4 cellular contexts compared by ENCODE assay signal in the genomic region with DNA sequence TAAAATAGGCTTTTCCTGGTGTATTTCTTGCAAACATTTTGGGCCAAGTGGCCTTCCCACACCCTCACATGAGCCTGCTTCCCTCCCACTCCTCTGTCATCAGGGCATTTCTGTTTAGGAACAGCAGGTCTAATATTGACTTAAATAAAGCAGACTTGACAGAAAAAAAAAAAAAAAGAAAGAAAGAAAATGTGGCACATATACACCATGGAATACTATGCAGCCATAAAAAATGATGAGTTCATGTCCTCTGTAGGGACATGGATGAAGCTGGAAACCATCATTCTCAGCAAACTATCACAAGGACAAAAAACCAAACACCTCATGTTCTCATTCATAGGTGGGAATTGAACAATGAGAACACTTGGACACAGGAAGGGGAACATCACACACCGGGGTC. TPM values are rescaled to one million over a fixed set of nuclear protein-coding genes. Genes with fewer than 3 reads are reported as not detected.
A peak's percentile ranks its signal among the peaks of the same experiment; 100 is the strongest.
DNase-seq lines count a peak whose midpoint lies in the region; ATAC-seq, FAIRE-seq and TF ChIP-seq lines count a peak whose summit lies in the region.
"Not testable (repeated sequence)": the region's sequence is repeated elsewhere in the genome, so short reads cannot be mapped to it uniquely, and the experiment has no call there.

No MANE protein-coding gene starts in this region.

- H3K4me2 ChIP-seq in astrocyte (ENCODE audit: low read length), result not testable (repeated sequence)

- not testable (repeated sequence) for TF ChIP-seq CTCF in CD4-positive, alpha-beta T cell (IDR thresholded peaks at IDR 0.05); HEK293 (tag by site-specific recombination; IDR thresholded peaks at IDR 0.05); astrocyte (IDR thresholded peaks at IDR 0.05; ENCODE audit: insufficient read depth, low read depth, low read length); natural killer cell (IDR thresholded peaks at IDR 0.05)

- not testable (repeated sequence) for H2AFZ ChIP-seq in astrocyte (ENCODE audit: low read depth, low read length)

- DNase-seq in CD4-positive, alpha-beta T cell; astrocyte (ENCODE audit: low read depth); natural killer cell: not testable (repeated sequence)

- ATAC-seq in CD4-positive, alpha-beta T cell (ENCODE audit: poor library complexity); natural killer cell: not testable (repeated sequence)

- H3K27me3 Mint-ChIP-seq in CD4-positive, alpha-beta T cell; astrocyte (ENCODE audit: low read depth, unreplicated experiment); natural killer cell (ENCODE audit: low read depth in 2 of 2): not testable (repeated sequence)

- POLR2A ChIA-PET in CD4-positive, alpha-beta T cell (lab: Charles Lee); HEK293 (lab: Yijun Ruan, JAX): not testable (repeated sequence)

- not testable (repeated sequence) for H3K4me3 ChIP-seq in HEK293 (ENCODE audit: low read depth, low read length); astrocyte (ENCODE audit: insufficient read depth, low read depth, low read length)

- H3K27me3 ChIP-seq in CD4-positive, alpha-beta T cell (ENCODE audit: control insufficient read depth, insufficient read depth, low read length); astrocyte (ENCODE audit: insufficient read depth, low read length): not testable (repeated sequence)

- peaks cover 26% of the 10 kb centered on the region for H3K4me1 Mint-ChIP-seq in CD4-positive, alpha-beta T cell (ENCODE audit: low read depth)
- H3K4me1 Mint-ChIP-seq in astrocyte (ENCODE audit: low read depth, unreplicated experiment), result not testable (repeated sequence)
- peaks cover 17 to 24% of the 10 kb centered on the region in 2 donors for H3K4me1 Mint-ChIP-seq in natural killer cell

- peak; percentile 41 for FAIRE-seq in astrocyte (lab: Jason Lieb, UNC)

- not testable (repeated sequence) for H3K27ac ChIP-seq in CD4-positive, alpha-beta T cell (ENCODE audit: low read depth, low read length); HEK293 (ENCODE audit: extremely low read depth, low read depth, low read length); astrocyte (ENCODE audit: low read depth, low read length)

- peaks cover 20% of the 10 kb centered on the region for H3K36me3 Mint-ChIP-seq in CD4-positive, alpha-beta T cell (ENCODE audit: low read depth)
- not testable (repeated sequence) for H3K36me3 Mint-ChIP-seq in astrocyte (ENCODE audit: low read depth, unreplicated experiment); natural killer cell

- CTCF ChIA-PET in CD4-positive, alpha-beta T cell (lab: Charles Lee), result not testable (repeated sequence)
- CTCF ChIA-PET in HEK293 (lab: Yijun Ruan, JAX), result interaction anchor here (1.5 kb wide), 1 partner anchor 10 kb away, joined by 5 read pairs; no protein-coding TSS in a partner anchor

- H3K9ac ChIP-seq in astrocyte (ENCODE audit: low read length), result not testable (repeated sequence)

- not testable (repeated sequence) for H3K4me1 ChIP-seq in HEK293 (ENCODE audit: control insufficient read depth, insufficient read depth, low read length); astrocyte (ENCODE audit: insufficient read depth, low read length)

- H3K79me2 ChIP-seq in astrocyte (ENCODE audit: insufficient read depth, low read length), result peaks cover 27% of the 10 kb centered on the region

- intact Hi-C loops in CD4-positive, alpha-beta T cell (cut with DNase I, micrococcal nuclease), result loop anchor here in 1 of 2 experiments (10.0 kb wide), 1 partner anchor 130 kb away; a partner anchor contains a TSS
- intact Hi-C loops in natural killer cell (cut with micrococcal nuclease), result not testable (repeated sequence)

- H4K20me1 ChIP-seq in astrocyte (ENCODE audit: insufficient read depth, low read length), result peaks cover 21% of the 10 kb centered on the region

- H3K9me3 Mint-ChIP-seq in CD4-positive, alpha-beta T cell; astrocyte (ENCODE audit: unreplicated experiment); natural killer cell: not testable (repeated sequence)

- H3K9me3 ChIP-seq in CD4-positive, alpha-beta T cell (ENCODE audit: control insufficient read depth, low read length); HEK293 (ENCODE audit: control insufficient read depth, insufficient read depth, low read depth, low read length); astrocyte (ENCODE audit: insufficient read depth, low read depth, low read length): not testable (repeated sequence)

- H3K27ac Mint-ChIP-seq in CD4-positive, alpha-beta T cell; astrocyte (ENCODE audit: unreplicated experiment); natural killer cell: not testable (repeated sequence)

- peak overlapping the region; percentile 30 for H3K4me3 Mint-ChIP-seq in CD4-positive, alpha-beta T cell
- H3K4me3 Mint-ChIP-seq in astrocyte (ENCODE audit: unreplicated experiment), result not testable (repeated sequence)
- H3K4me3 Mint-ChIP-seq in natural killer cell, result peak overlapping the region; percentile 9

- H3K36me3 ChIP-seq in HEK293 (ENCODE audit: control insufficient read depth in 2 of 2, insufficient read depth in 1 of 2, low read length in 2 of 2); astrocyte (ENCODE audit: insufficient read depth, low read length): not testable (repeated sequence)

TF ChIP-seq in HEK293, 187 proteins besides CTCF, POLR2A, EP300 and RAD21:
- TF ChIP-seq ZNF146 (tag by site-specific recombination; IDR thresholded peaks at IDR 0.05), result peak; percentile 95
- TF ChIP-seq, protein P1, sequence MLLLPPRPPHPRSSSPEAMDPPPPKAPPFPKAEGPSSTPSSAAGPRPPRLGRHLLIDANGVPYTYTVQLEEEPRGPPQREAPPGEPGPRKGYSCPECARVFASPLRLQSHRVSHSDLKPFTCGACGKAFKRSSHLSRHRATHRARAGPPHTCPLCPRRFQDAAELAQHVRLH (tag by site-specific recombination; IDR thresholded peaks at IDR 0.05), result peak; percentile 76; the same call in 1 of the 2 replicates

RNA-seq across cellular contexts. Expression of a gene that starts 2.3 kb away (rescaled TPM):
- 10 to 100 TPM; 61.1 to 62.8 TPM for total RNA-seq in CD4-positive, alpha-beta T cell
- total RNA-seq in astrocyte (64.8 and 68.6 TPM in 2 replicates), natural killer cell (100 to 1,000 TPM in 1 of 3 donors, 10 to 100 TPM in 2; 86.9 to 114 (median 90.3) TPM)
